In the genomic region with DNA sequence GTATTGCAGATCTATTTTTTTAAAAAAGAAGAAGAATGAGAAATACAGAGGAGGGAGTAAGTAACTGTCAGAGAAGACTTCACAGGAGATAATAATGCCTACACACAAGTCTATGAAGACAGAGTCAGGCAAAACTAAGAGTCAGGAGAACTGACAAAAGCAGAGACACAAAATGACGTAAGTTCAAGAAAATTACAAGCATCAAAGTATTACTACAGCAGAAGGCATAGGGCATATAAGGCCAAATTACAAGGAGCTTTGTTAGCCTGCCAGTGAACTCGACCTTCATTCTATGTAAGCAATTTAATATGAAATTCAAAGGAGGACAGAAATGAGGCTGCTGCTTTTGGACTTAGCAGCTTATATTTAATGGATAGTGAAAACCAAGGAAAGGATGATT, we compare ENCODE assay signal across 15 cellular contexts.
"Had no signal": no experiment of that assay in that cellular context is flagged by ENCODE, and none has a peak within 500 bp of the region (broad histone marks: within the 10 kb centered on the region; RNA-seq: fewer than 3 reads in every experiment).

No MANE protein-coding gene starts in this region.

- H3K27ac ChIP-seq: body of pancreas, ovary, psoas muscle, testis had no signal

- H3K36me3 ChIP-seq: ovary had no signal

- H3K4me1 ChIP-seq: testis had no signal

- DNase-seq: activated CD4-positive, alpha-beta T cell treated with anti-CD3 and anti-CD28 coated beads, Interleukin-2, amount 10 ng/mL, durations not matched to agents 7 days and 5 days; activated CD8-positive, alpha-beta memory T cell treated with anti-CD3 and anti-CD28 coated beads, Interleukin-2, amount 50 U/mL, for 4 hours; activated effector memory CD4-positive, alpha-beta T cell treated with Interleukin-2 at 50 U/mL for 16 hours; activated T-cell treated with anti-CD3 and anti-CD28 coated beads, Interleukin-2, amount 50 U/mL, for 4 hours; body of pancreas; mesendoderm; naive thymus-derived CD8-positive, alpha-beta T cell; ovary; psoas muscle; right cardiac atrium; stimulated activated CD4-positive, alpha-beta T cell treated with anti-CD3 and anti-CD28 coated beads, Interleukin-4, amount 100 ng/mL, for 4 hours; testis had no signal

- H3K27me3 ChIP-seq: body of pancreas, ovary, testis had no signal

- H3K27me3 Mint-ChIP-seq: activated CD4-positive, alpha-beta T cell treated with anti-CD3 and anti-CD28 coated beads, Interleukin-2, amount 10 ng/mL, durations not matched to agents 7 days and 5 days; naive thymus-derived CD8-positive, alpha-beta T cell; stimulated activated memory B cell treated with anti-CD40 and anti-IgM and Interleukin-4, amounts not matched to agents 10 μg/mL and 1 μg/mL and 100 μg/mL, for 72 hours; type B pancreatic cell had no signal

- H3K27ac Mint-ChIP-seq: activated CD4-positive, alpha-beta T cell treated with anti-CD3 and anti-CD28 coated beads, Interleukin-2, amount 10 ng/mL, durations not matched to agents 7 days and 5 days; activated naive CD4-positive, alpha-beta T cell treated with anti-CD3 and anti-CD28 coated beads, Interleukin-2, amount 50 U/mL, for 72 hours; stimulated activated memory B cell treated with anti-CD40 and anti-IgM and Interleukin-4, amounts not matched to agents 10 μg/mL and 1 μg/mL and 100 μg/mL, for 72 hours; type B pancreatic cell had no signal

- H3K4me3 Mint-ChIP-seq: activated CD4-positive, alpha-beta T cell treated with anti-CD3 and anti-CD28 coated beads, Interleukin-2, amount 10 ng/mL, durations not matched to agents 7 days and 5 days; activated T-cell treated with anti-CD3 and anti-CD28 coated beads, Interleukin-2, amount 50 U/mL, for 4 hours; naive thymus-derived CD8-positive, alpha-beta T cell; stimulated activated memory B cell treated with anti-CD40 and anti-IgM and Interleukin-4, amounts not matched to agents 10 μg/mL and 1 μg/mL and 100 μg/mL, for 72 hours; type B pancreatic cell had no signal

- H3K9me3 Mint-ChIP-seq: activated CD4-positive, alpha-beta T cell treated with anti-CD3 and anti-CD28 coated beads, Interleukin-2, amount 10 ng/mL, durations not matched to agents 7 days and 5 days; activated naive CD4-positive, alpha-beta T cell treated with anti-CD3 and anti-CD28 coated beads, Interleukin-2, amount 50 U/mL, for 72 hours; activated T-cell treated with anti-CD3 and anti-CD28 coated beads, Interleukin-2, amount 50 U/mL, for 4 hours; naive thymus-derived CD8-positive, alpha-beta T cell; type B pancreatic cell had no signal

- H3K4me3 ChIP-seq: body of pancreas, ovary, psoas muscle, testis had no signal

- H3K9me3 ChIP-seq: body of pancreas, ovary, testis had no signal

- ATAC-seq: activated naive CD4-positive, alpha-beta T cell treated with anti-CD3 and anti-CD28 coated beads, Interleukin-2, amount 50 U/mL, for 72 hours; activated T-cell treated with anti-CD3 and anti-CD28 coated beads, Interleukin-2, amount 50 U/mL, for 4 hours; body of pancreas; naive thymus-derived CD8-positive, alpha-beta T cell; psoas muscle; right cardiac atrium; stimulated activated memory B cell treated with anti-CD40 and anti-IgM and Interleukin-4, amounts not matched to agents 10 μg/mL and 1 μg/mL and 100 μg/mL, for 72 hours had no signal
